Comparison of ENCODE assay signal across 10 cellular contexts in genomic region chrX:91434351-91435168, GRCh38. TPM values are rescaled to one million over a fixed set of nuclear protein-coding genes. Genes with fewer than 3 reads are reported as not detected.
DNase-seq lines count a peak whose midpoint lies in the region; ATAC-seq and TF ChIP-seq lines count a peak whose summit lies in the region.
"Had no signal": no experiment of that assay in that cellular context is flagged by ENCODE, and none has a peak within 500 bp of the region (broad histone marks: within the 10 kb centered on the region; RNA-seq: fewer than 3 reads in every experiment).

PABPC5 (plus strand) TSS chrX:91434839; CDS start chrX:91435578, 739 bp downstream.

- H3K4me3 ChIP-seq in adipocyte (ENCODE audit: low read length), result peak within 1 kb of the TSS; percentile 77
- H3K4me3 ChIP-seq in parathyroid adenoma (ENCODE audit: low read depth, low read length), result peak within 1 kb of the TSS; percentile 63

- H2AFZ ChIP-seq in parathyroid adenoma, result peak within 1 kb of the TSS; percentile 59

- H3K36me3 ChIP-seq in adipocyte (ENCODE audit: control insufficient read depth, insufficient read depth, low read length, severe bottlenecking) (no peaks in the 10 kb centered on the region), parathyroid adenoma (ENCODE audit: control insufficient read depth, insufficient read depth, low read length) (no peaks in the 10 kb centered on the region)

- peak within 1 kb of the TSS; percentile 80 for H3K27ac ChIP-seq in parathyroid adenoma
- H3K27ac ChIP-seq: HL-60 had no signal

- TF ChIP-seq CTCF in parathyroid adenoma (IDR thresholded peaks at IDR 0.05), result no peak

- ATAC-seq in left cardiac atrium (peak; percentile 98 to 100), HG03460 (IDR thresholded peaks at IDR 0.05; ENCODE audit: unreplicated experiment) (no peak)

- no peaks in the 10 kb centered on the region for H3K4me1 ChIP-seq in adipocyte (ENCODE audit: control insufficient read depth, insufficient read depth, low read length)
- H3K4me1 ChIP-seq in parathyroid adenoma, result no peaks in the 10 kb centered on the region

- DNase-seq in GM04504 (ENCODE audit: low read depth), result peak; percentile 54
- DNase-seq in adipocyte (ENCODE audit: low read depth), result peak; percentile 86
- DNase-seq in left cardiac atrium, result peak; percentile 88
- DNase-seq in central memory CD4-positive, alpha-beta T cell, result no peak
- no peak for DNase-seq in activated T-cell treated with anti-CD3 and anti-CD28 coated beads, Interleukin-2, amount 50 U/mL, for 48 hours
- no peak for DNase-seq in activated gamma-delta T cell (lab: John Stamatoyannopoulos, UW)
- DNase-seq: naive B cell had no signal

- intact Hi-C loops in left cardiac atrium (cut with DNase I), result no loop called here

- H3K9ac ChIP-seq in adipocyte (ENCODE audit: low read length) (peak within 1 kb of the TSS; percentile 88), parathyroid adenoma (no peak within 1 kb of the TSS)

- H3K4me2 ChIP-seq in parathyroid adenoma (ENCODE audit: low read length), result peak within 1 kb of the TSS; percentile 74

- H3K79me2 ChIP-seq in parathyroid adenoma, result no peaks in the 10 kb centered on the region

- H3K27me3 ChIP-seq in adipocyte (replicated peaks; ENCODE audit: control insufficient read depth, insufficient read depth, low read length) (peaks cover 5% of the 10 kb centered on the region), parathyroid adenoma (ENCODE audit: control insufficient read depth, insufficient read depth, low read length) (no peaks in the 10 kb centered on the region)

- no peaks in the 10 kb centered on the region for H3K9me3 ChIP-seq in adipocyte (ENCODE audit: control insufficient read depth, low read length)
- no peaks in the 10 kb centered on the region for H3K9me3 ChIP-seq in parathyroid adenoma (ENCODE audit: control insufficient read depth, low read length)

RNA-seq across cellular contexts. Expression of gene PABPC5, which starts in this region (rescaled TPM):
- 1 to 10 TPM; 1.2 TPM for total RNA-seq in left cardiac atrium

Comparison
In these comparisons a context has a peak if more than half of its experiments do, and no peak if none do; other contexts are left out.
1. DNase-seq: peak in GM04504 (single experiment), adipocyte (single experiment) and left cardiac atrium (single experiment); none in central memory CD4-positive, alpha-beta T cell (single experiment), activated T-cell treated with anti-CD3 and anti-CD28 coated beads, Interleukin-2, amount 50 U/mL, for 48 hours (0 of 2) and activated gamma-delta T cell (single experiment).